ENCODE assay signal across 8 cellular contexts in the genomic region with DNA sequence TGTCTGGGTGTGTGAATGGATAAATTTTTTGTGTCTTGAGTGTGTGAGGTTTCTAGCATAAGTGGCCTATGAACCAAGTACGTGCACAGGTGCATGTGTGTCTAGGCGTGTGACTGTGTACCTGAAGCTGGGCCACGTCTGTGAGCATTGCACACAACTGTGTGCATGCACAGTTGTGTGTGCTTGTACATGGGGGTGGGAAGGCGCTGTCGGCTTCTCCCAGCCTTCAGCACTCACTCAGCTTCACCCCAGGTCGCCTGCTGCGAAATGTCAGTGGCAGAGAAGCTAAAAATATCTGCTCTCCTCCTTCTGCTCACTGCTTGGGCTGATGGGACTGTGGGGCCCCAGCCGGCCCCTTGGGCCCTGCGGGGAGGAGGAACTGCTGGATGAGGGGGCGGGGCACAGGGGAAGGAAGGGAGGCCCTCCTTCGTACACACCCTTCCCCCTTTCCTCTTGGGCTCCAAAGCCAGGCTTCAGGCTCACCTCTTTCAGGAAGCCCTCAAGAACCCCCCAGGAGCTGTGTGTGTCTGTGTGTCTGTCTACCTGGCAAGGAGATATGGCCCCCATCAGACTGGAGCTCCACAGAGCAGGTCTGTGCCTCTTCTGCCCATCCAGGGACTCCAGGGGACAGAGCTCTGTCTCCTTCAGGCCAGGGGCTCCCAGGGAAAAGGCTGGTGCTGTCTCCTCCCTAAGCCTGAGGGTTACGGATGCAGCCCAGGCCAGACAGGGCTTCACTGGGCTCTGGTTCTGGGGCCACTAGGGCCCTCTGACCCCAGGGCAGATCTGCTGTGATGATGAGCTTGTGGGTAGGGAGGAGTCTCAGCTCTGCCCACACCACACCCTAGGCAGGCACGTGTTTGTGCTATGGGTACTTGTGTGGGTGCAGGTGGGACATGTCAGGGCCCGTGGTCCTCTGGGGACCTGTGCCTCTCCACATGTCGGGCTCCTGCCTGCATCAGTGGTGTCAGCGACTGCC.
DNase-seq lines count a peak whose midpoint lies in the region; TF ChIP-seq lines count a peak whose summit lies in the region.

No MANE protein-coding gene starts in this region.

- TF ChIP-seq CTCF in HL-60 (IDR thresholded peaks at IDR 0.05; ENCODE audit: insufficient read depth, low read length), result no peak

- H3K36me3 ChIP-seq in iPS-18a (ENCODE audit: control insufficient read depth, low read depth, low read length), result no peaks in the 10 kb centered on the region

- no peaks in the 10 kb centered on the region for H3K27me3 ChIP-seq in HL-60 (ENCODE audit: insufficient read depth, poor library complexity, severe bottlenecking)
- H3K27me3 ChIP-seq in iPS-18a (ENCODE audit: control insufficient read depth, insufficient read depth, low read length), result peaks cover 4% of the 10 kb centered on the region

- no peaks in the 10 kb centered on the region for H3K9me3 ChIP-seq in iPS-18a (ENCODE audit: control insufficient read depth, low read depth, low read length)

- peak; percentile 47 for TF ChIP-seq POLR2A in Raji (IDR thresholded peaks at IDR 0.05; ENCODE audit: insufficient read depth, low read depth, low read length)

- peaks cover 42% of the 10 kb centered on the region for H3K4me1 ChIP-seq in iPS-18a (ENCODE audit: control insufficient read depth, low read depth, low read length)

- H3K4me3 ChIP-seq in HL-60 (replicated peaks; ENCODE audit: insufficient read depth, low read length) (peak overlapping the region; percentile 49), iPS-18a (ENCODE audit: low read length) (peak overlapping the region; percentile 25)

- DNase-seq in NCI-H2081 (lab: John Stamatoyannopoulos, UW) (peak; percentile 64 to 82), NCI-H2081 treated with DMSO at 0.1 percent for 48 hours (lab: John Stamatoyannopoulos, UW) (no peak), HL-60 (ENCODE audit: low read depth in 1 of 2, low spot score in 1 of 2) (peak; percentile 91 to 96), astrocyte of the hippocampus (ENCODE audit: low read depth, low spot score) (peak; percentile 28), NCI-H2029 (lab: John Stamatoyannopoulos, UW) (no peak)
- peak; percentile 40 to 67 for DNase-seq in stimulated activated CD4-positive, alpha-beta T cell treated with anti-CD3 and anti-CD28 coated beads, Interleukin-12 subunit alpha, Interleukin-12 subunit beta, amount 100 ng/mL, for 24 hours (ENCODE audit: low read depth in 2 of 2)

- peak overlapping the region; percentile 93 for H3K27ac ChIP-seq in HL-60 (replicated peaks)
- no peak overlapping the region for H3K27ac ChIP-seq in iPS-18a (ENCODE audit: low read length)

- H3K9ac ChIP-seq in iPS-18a (ENCODE audit: low read length), result no peak overlapping the region

Comparison
In these comparisons a context has a peak if more than half of its experiments do, and no peak if none do; other contexts are left out.
1. DNase-seq: peak in NCI-H2081 (2 of 2), HL-60 (2 of 2), astrocyte of the hippocampus (single experiment) and stimulated activated CD4-positive, alpha-beta T cell treated with anti-CD3 and anti-CD28 coated beads, Interleukin-12 subunit alpha, Interleukin-12 subunit beta, amount 100 ng/mL, for 24 hours (2 of 2); none in NCI-H2081 treated with DMSO at 0.1 percent for 48 hours (single experiment) and NCI-H2029 (single experiment).